In genomic region chr5:81819556-81820314, GRCh38 we compare ENCODE assay signal across 12 cellular contexts.
A peak's percentile ranks its signal among the peaks of the same experiment; 100 is the strongest.
DNase-seq lines count a peak whose midpoint lies in the region; ATAC-seq and TF ChIP-seq lines count a peak whose summit lies in the region.
"Had no signal": no experiment of that assay in that cellular context is flagged by ENCODE, and none has a peak within 500 bp of the region (broad histone marks: within the 10 kb centered on the region; RNA-seq: fewer than 3 reads in every experiment).

No MANE protein-coding gene starts in this region.

- 0 out of 2 replicates have a peak, but pooled peaks cover 3% of the 10 kb centered on the region for H3F3A ChIP-seq in GM23248 (ENCODE audit: insufficient read depth)

- DNase-seq in GM23248 (peak; percentile 23), fibroblast of the conjunctiva (ENCODE audit: low read depth) (peak; percentile 12), esophagus squamous epithelium (lab: John Stamatoyannopoulos, UW) (no peak), occipital lobe (lab: John Stamatoyannopoulos, UW) (no peak)
- DNase-seq in effector memory CD4-positive, alpha-beta T cell: no peak
- DNase-seq: DMS79; stimulated activated CD4-positive, alpha-beta T cell treated with anti-CD3 and anti-CD28 coated beads, Interleukin-15, amount 100 ng/mL, for 24 hours; stimulated activated naive CD8-positive, alpha-beta T cell treated with anti-CD3 and anti-CD28 coated beads, Interleukin-15, amount 100 ng/mL, for 72 hours had no signal

- H3K9me3 ChIP-seq in GM23248 (ENCODE audit: low read depth) (no peaks in the 10 kb centered on the region), esophagus squamous epithelium (no peaks in the 10 kb centered on the region)
- no peaks in the 10 kb centered on the region for H3K9me3 ChIP-seq in effector memory CD4-positive, alpha-beta T cell (ENCODE audit: control insufficient read depth, low read length)

- in situ Hi-C loops in GM23248 (cut with MboI): no loop called here

- no peak overlapping the region for H3K4me2 ChIP-seq in GM23248 (ENCODE audit: unreplicated experiment)

- H3K27ac ChIP-seq in ACC112 (ENCODE audit: low read depth, low read length): peak overlapping the region; percentile 49
- no peak overlapping the region for H3K27ac ChIP-seq in GM23248
- H3K27ac ChIP-seq in effector memory CD4-positive, alpha-beta T cell (ENCODE audit: insufficient read depth, low read length, poor library complexity, severe bottlenecking): no peak overlapping the region
- H3K27ac ChIP-seq in esophagus squamous epithelium: peak overlapping the region in 1 of 4 donors; percentile 36
- H3K27ac ChIP-seq: HL-60 had no signal

- 76 to 80% methylated on average over 6 of the region's 6 CpGs for WGBS in GM23248 (ENCODE audit: low coverage in 1 of 2, low lambda C conversion rate in 2 of 2, missing lambda C conversion rate in 2 of 2), 2 experiments
- 74 to 79% methylated on average over 6 of the region's 6 CpGs for WGBS in esophagus squamous epithelium, 2 donors

- no peak overlapping the region for H3K4me3 ChIP-seq in ACC112 (ENCODE audit: low read depth, low read length)
- H3K4me3 ChIP-seq in GM23248: no peak overlapping the region
- no peak overlapping the region for H3K4me3 ChIP-seq in effector memory CD4-positive, alpha-beta T cell (ENCODE audit: insufficient read depth, low read depth, low read length, poor library complexity, severe bottlenecking)
- no peak overlapping the region for H3K4me3 ChIP-seq in esophagus squamous epithelium

- no peaks in the 10 kb centered on the region for H3K9me2 ChIP-seq in GM23248 (ENCODE audit: insufficient read depth)

- peak; percentile 85 for ATAC-seq in SK-N-SH treated with all-trans-retinoic acid at 6 μM for 48 hours
- ATAC-seq in esophagus mucosa: no peak
- ATAC-seq: stimulated activated naive CD8-positive, alpha-beta T cell treated with anti-CD3 and anti-CD28 coated beads, Interleukin-15, amount 100 ng/mL, for 72 hours had no signal

- H3K79me2 ChIP-seq in ACC112 (ENCODE audit: control insufficient read depth, insufficient read depth, low read length, unreplicated experiment) (no peaks in the 10 kb centered on the region), GM23248 (ENCODE audit: insufficient read depth) (no peaks in the 10 kb centered on the region)

- H3K36me3 ChIP-seq in ACC112 (ENCODE audit: insufficient read depth, low read length) (no peaks in the 10 kb centered on the region), GM23248 (ENCODE audit: low read depth) (no peaks in the 10 kb centered on the region), esophagus squamous epithelium (no peaks in the 10 kb centered on the region)
- H3K36me3 ChIP-seq in effector memory CD4-positive, alpha-beta T cell (ENCODE audit: control insufficient read depth, insufficient read depth, low read length): no peaks in the 10 kb centered on the region

- H4K20me1 ChIP-seq in GM23248 (ENCODE audit: insufficient read depth): no peaks in the 10 kb centered on the region

- H3K27me3 ChIP-seq in ACC112 (ENCODE audit: insufficient read depth, low read length) (no peaks in the 10 kb centered on the region), GM23248 (replicated peaks; ENCODE audit: insufficient read depth) (no peaks in the 10 kb centered on the region), esophagus squamous epithelium (no peaks in the 10 kb centered on the region)
- no peaks in the 10 kb centered on the region for H3K27me3 ChIP-seq in effector memory CD4-positive, alpha-beta T cell (replicated peaks; ENCODE audit: control insufficient read depth, insufficient read depth, low read length, poor library complexity, severe bottlenecking)

- intact Hi-C loops in esophagus squamous epithelium (cut with DNase I): no loop called here

- no peak for TF ChIP-seq CTCF in esophagus squamous epithelium (IDR thresholded peaks at IDR 0.05)

- no peak overlapping the region for H3K9ac ChIP-seq in GM23248

- H3K4me1 ChIP-seq in ACC112 (ENCODE audit: control insufficient read depth, insufficient read depth, low read length, unreplicated experiment) (peaks cover 17% of the 10 kb centered on the region), GM23248 (ENCODE audit: insufficient read depth) (peaks cover 5% of the 10 kb centered on the region), esophagus squamous epithelium (peaks cover 0 to 11% (median 2%) of the 10 kb centered on the region in 3 donors)
- peaks cover 9% of the 10 kb centered on the region for H3K4me1 ChIP-seq in effector memory CD4-positive, alpha-beta T cell (ENCODE audit: control insufficient read depth, insufficient read depth, low read length, poor library complexity, severe bottlenecking)

- H2AFZ ChIP-seq in ACC112 (ENCODE audit: low read length, unreplicated experiment) (peak overlapping the region; percentile 49), GM23248 (no peak overlapping the region)

- TF ChIP-seq POLR2A in esophagus squamous epithelium (IDR thresholded peaks at IDR 0.05): no peak

TF ChIP-seq in SK-N-SH treated with all-trans-retinoic acid at 6 μM for 48 hours, 23 proteins besides CTCF, POLR2A, EP300 and RAD21 (continues in another document):
- TF ChIP-seq TSHZ2 (CRISPR knock-in tag; IDR thresholded peaks at IDR 0.05) (no peak), ISL1 (CRISPR knock-in tag; IDR thresholded peaks at IDR 0.05) (no peak), CREB5 (CRISPR knock-in tag; IDR thresholded peaks at IDR 0.05; ENCODE audit: low read depth) (no peak), ZNF565 (CRISPR knock-in tag; conservative IDR thresholded peaks at IDR 0.05; ENCODE audit: low read depth) (no peak), ZFP30 (CRISPR knock-in tag; IDR thresholded peaks at IDR 0.05) (no peak), PPARA (CRISPR knock-in tag; IDR thresholded peaks at IDR 0.05; ENCODE audit: borderline replicate concordance) (no peak), TCF4 (CRISPR knock-in tag; IDR thresholded peaks at IDR 0.05; ENCODE audit: borderline replicate concordance) (no peak), ZFP3 (CRISPR knock-in tag; IDR thresholded peaks at IDR 0.05) (no peak), OSR1 (CRISPR knock-in tag; IDR thresholded peaks at IDR 0.05) (no peak), ZC3H10 (CRISPR knock-in tag; IDR thresholded peaks at IDR 0.05) (no peak), GLIS3 (CRISPR knock-in tag; IDR thresholded peaks at IDR 0.05) (no peak), RARB (CRISPR knock-in tag; IDR thresholded peaks at IDR 0.05) (no peak), PATZ1 (CRISPR knock-in tag; IDR thresholded peaks at IDR 0.05; ENCODE audit: borderline replicate concordance) (no peak)

Comparison
In these comparisons a context has a peak if more than half of its experiments do, and no peak if none do; other contexts are left out.
1. DNase-seq: peak in GM23248 (single experiment) and fibroblast of the conjunctiva (single experiment); none in effector memory CD4-positive, alpha-beta T cell (0 of 3), esophagus squamous epithelium (single experiment) and occipital lobe (single experiment).